Comparison of ENCODE assay signal across 21 cellular contexts in genomic region chr19:2120821-2121220, GRCh38.
"Had no signal": no experiment of that assay in that cellular context is flagged by ENCODE, and none has a peak within 500 bp of the region (broad histone marks: within the 10 kb centered on the region; RNA-seq: fewer than 3 reads in every experiment).

No MANE protein-coding gene starts in this region.

- H3K9me3 ChIP-seq: colonic mucosa, esophagus squamous epithelium, heart right ventricle, right atrium auricular region, spleen, suprapubic skin, tibial artery, upper lobe of right lung had no signal

- H3K4me1 ChIP-seq: colonic mucosa, esophagus squamous epithelium, heart right ventricle, neural progenitor cell, right atrium auricular region, suprapubic skin, tibial artery, upper lobe of right lung had no signal

- H3K9ac ChIP-seq: neural progenitor cell had no signal

- FAIRE-seq: bronchial epithelial cell, endometrium had no signal

- H3K27me3 ChIP-seq: colonic mucosa, esophagus squamous epithelium, heart right ventricle, neural progenitor cell, right atrium auricular region, spleen, suprapubic skin, tibial artery, upper lobe of right lung had no signal

- H3K27ac ChIP-seq: colonic mucosa, epithelial cell of prostate, esophagus squamous epithelium, heart right ventricle, neural progenitor cell, right atrium auricular region, spleen, suprapubic skin, tibial artery, upper lobe of right lung had no signal

- H3K4me2 ChIP-seq: neural progenitor cell had no signal

- H3K4me3 ChIP-seq: colonic mucosa, esophagus squamous epithelium, heart right ventricle, neural progenitor cell, right atrium auricular region, spleen, suprapubic skin, tibial artery, upper lobe of right lung had no signal

- DNase-seq: activated CD4-positive, alpha-beta T cell treated with anti-CD3 and anti-CD28 coated beads for 36 hours; activated CD4-positive, CD25-positive, alpha-beta regulatory T cell; activated CD8-positive, alpha-beta memory T cell treated with anti-CD3 and anti-CD28 coated beads, Interleukin-2, amount 10 ng/mL, durations not matched to agents 7 days and 5 days; activated CD8-positive, alpha-beta T cell treated with anti-CD3 and anti-CD28 coated beads, Interleukin-2, amount 10 ng/mL, durations not matched to agents 7 days and 5 days; activated T-cell treated with anti-CD3 and anti-CD28 coated beads, Interleukin-2, amount 50 U/mL, for 48 hours; colonic mucosa; effector CD8-positive, alpha-beta T cell; esophagus squamous epithelium; foreskin melanocyte; natural killer cell; stimulated activated naive CD4-positive, alpha-beta T cell; tibial artery; upper lobe of right lung had no signal

- H2AFZ ChIP-seq: neural progenitor cell had no signal

- ATAC-seq: activated CD4-positive, alpha-beta T cell treated with anti-CD3 and anti-CD28 coated beads for 36 hours; activated CD8-positive, alpha-beta memory T cell treated with anti-CD3 and anti-CD28 coated beads, Interleukin-2, amount 10 ng/mL, durations not matched to agents 7 days and 5 days; activated CD8-positive, alpha-beta T cell treated with anti-CD3 and anti-CD28 coated beads, Interleukin-2, amount 10 ng/mL, durations not matched to agents 7 days and 5 days; natural killer cell; upper lobe of right lung had no signal

- H3K36me3 ChIP-seq: neural progenitor cell had no signal
